Comparison of ENCODE assay signal across 8 cellular contexts in the genomic region with DNA sequence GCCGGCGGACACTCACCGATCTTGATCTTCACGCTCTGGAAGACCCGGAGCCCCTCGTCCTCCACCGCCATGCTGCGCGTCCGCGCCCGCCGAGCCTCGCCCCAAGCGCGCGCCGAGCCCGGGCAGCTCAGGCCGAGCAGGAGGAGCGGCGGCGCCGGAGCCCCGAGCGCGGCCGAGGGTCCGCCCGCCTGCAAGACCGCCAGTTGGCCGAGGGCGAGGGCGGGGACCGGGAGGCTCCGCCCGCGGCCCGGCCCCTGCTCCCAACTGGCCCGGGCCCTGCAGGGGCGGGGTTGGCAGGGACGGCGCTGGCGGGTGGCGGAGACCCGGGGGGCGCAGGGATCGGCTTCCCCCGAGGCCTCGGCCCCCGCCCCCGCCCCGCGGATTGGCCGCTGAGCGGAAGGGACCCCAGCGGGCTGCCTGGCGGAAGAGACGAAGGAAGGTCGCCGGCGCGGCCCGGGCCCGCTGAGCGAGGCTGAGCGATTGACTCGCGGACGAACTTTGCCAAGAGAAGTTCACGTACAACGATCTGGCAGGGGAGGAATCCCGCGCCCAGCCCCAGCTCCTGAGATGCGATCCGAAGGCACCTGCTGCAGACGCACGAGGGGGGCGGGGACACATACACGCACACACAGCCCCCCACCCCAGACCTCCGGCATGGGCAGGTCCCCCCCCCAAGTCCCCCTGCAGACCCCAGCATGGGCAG. TPM values are rescaled to one million over a fixed set of nuclear protein-coding genes. Genes with fewer than 3 reads are reported as not detected.
DNase-seq lines count a peak whose midpoint lies in the region; ATAC-seq and TF ChIP-seq lines count a peak whose summit lies in the region.

RASA3 (minus strand) TSS at position 205 of the 703 bp plus-strand sequence; CDS start at position 71, 134 bp downstream.

- BruUV-seq in Caco-2 (replicated peaks; lab: Mats Ljungman, UMichigan) (no TSS peak), PC-9 (replicated peaks; lab: Mats Ljungman, UMichigan) (no TSS peak)

- peak within 1 kb of the TSS; percentile 74 for H3K4me3 Mint-ChIP-seq in Caco-2 (ENCODE audit: unreplicated experiment)
- peak within 1 kb of the TSS; percentile 97 for H3K4me3 Mint-ChIP-seq in activated naive CD4-positive, alpha-beta T cell treated with anti-CD3 and anti-CD28 coated beads for 36 hours
- peak within 1 kb of the TSS; percentile 94 to 100 (median 98) for H3K4me3 Mint-ChIP-seq in naive thymus-derived CD8-positive, alpha-beta T cell

- H3K27me3 ChIP-seq in Caco-2 (replicated peaks; ENCODE audit: control insufficient read depth, insufficient read depth, low read length), result 0 out of 2 replicates have a peak, but pooled peaks cover 1% of the 10 kb centered on the region
- no peaks in the 10 kb centered on the region for H3K27me3 ChIP-seq in PC-9 (ENCODE audit: insufficient read depth, low read depth)
- no peaks in the 10 kb centered on the region for H3K27me3 ChIP-seq in upper lobe of right lung

- TF ChIP-seq CTCF in Caco-2 (IDR thresholded peaks at IDR 0.05; ENCODE audit: insufficient read depth in 1 of 2, low read depth in 1 of 2, low read length in 1 of 2, severe bottlenecking in 1 of 2, unreplicated experiment in 1 of 2) (no peak), PC-9 (conservative IDR thresholded peaks at IDR 0.05) (no peak), foreskin fibroblast (IDR thresholded peaks at IDR 0.05; ENCODE audit: low read depth, low read length) (no peak), upper lobe of right lung (IDR thresholded peaks at IDR 0.05) (no peak)

- POLR2A ChIA-PET in Caco-2 (lab: Charles Lee) (no interaction called here), PC-9 (lab: Charles Lee; ENCODE audit: unreplicated experiment) (no interaction called here)
- POLR2A ChIA-PET in naive thymus-derived CD8-positive, alpha-beta T cell (lab: Charles Lee), result interaction anchor here (1.0 to 13.0 kb wide), 12 partner anchors 8 to 94 kb away, joined by 3 to 207 read pairs (median 16); no protein-coding TSS in a partner anchor

- no peaks in the 10 kb centered on the region for H3K4me1 Mint-ChIP-seq in Caco-2 (ENCODE audit: low read depth, unreplicated experiment)
- peaks cover 29% of the 10 kb centered on the region for H3K4me1 Mint-ChIP-seq in activated naive CD4-positive, alpha-beta T cell treated with anti-CD3 and anti-CD28 coated beads for 36 hours (ENCODE audit: low read depth)
- peaks cover 37 to 67% (median 58%) of the 10 kb centered on the region in 4 donors for H3K4me1 Mint-ChIP-seq in naive thymus-derived CD8-positive, alpha-beta T cell

- no peaks in the 10 kb centered on the region for H4K20me1 ChIP-seq in PC-9 (ENCODE audit: insufficient read depth)

- DNase-seq in Caco-2, result peak; percentile 67 to 84
- peak; percentile 49 to 76 for DNase-seq in PC-9
- DNase-seq in activated naive CD4-positive, alpha-beta T cell treated with anti-CD3 and anti-CD28 coated beads for 36 hours, result peak; percentile 55
- peak; percentile 82 to 93 for DNase-seq in foreskin fibroblast
- peak; percentile 45 to 77 (median 62) for DNase-seq in naive thymus-derived CD8-positive, alpha-beta T cell
- DNase-seq in upper lobe of right lung, result peak; percentile 86

- H3K27me3 Mint-ChIP-seq in Caco-2 (ENCODE audit: insufficient read depth, unreplicated experiment), result peaks cover 10% of the 10 kb centered on the region
- no peaks in the 10 kb centered on the region for H3K27me3 Mint-ChIP-seq in activated naive CD4-positive, alpha-beta T cell treated with anti-CD3 and anti-CD28 coated beads for 36 hours (ENCODE audit: low read depth)
- H3K27me3 Mint-ChIP-seq in naive thymus-derived CD8-positive, alpha-beta T cell, result peaks cover 0 to 2% (median 0%) of the 10 kb centered on the region in 5 donors

- H3K9me3 ChIP-seq in Caco-2 (no peaks in the 10 kb centered on the region), PC-9 (ENCODE audit: insufficient read depth, low read depth) (no peaks in the 10 kb centered on the region), upper lobe of right lung (no peaks in the 10 kb centered on the region)

- no peaks in the 10 kb centered on the region for H3K9me2 ChIP-seq in PC-9 (ENCODE audit: insufficient read depth)

- H3K9me3 Mint-ChIP-seq in Caco-2 (ENCODE audit: unreplicated experiment), result no peaks in the 10 kb centered on the region
- H3K9me3 Mint-ChIP-seq in activated naive CD4-positive, alpha-beta T cell treated with anti-CD3 and anti-CD28 coated beads for 36 hours, result no peaks in the 10 kb centered on the region
- H3K9me3 Mint-ChIP-seq in naive thymus-derived CD8-positive, alpha-beta T cell, result peaks cover 0 to 3% (median 0%) of the 10 kb centered on the region in 9 donors

- peak within 1 kb of the TSS; percentile 81 for H2AFZ ChIP-seq in PC-9

- H3K36me3 ChIP-seq in Caco-2 (ENCODE audit: control insufficient read depth, insufficient read depth, low read length) (no peaks in the 10 kb centered on the region), PC-9 (ENCODE audit: low read depth) (no peaks in the 10 kb centered on the region), upper lobe of right lung (no peaks in the 10 kb centered on the region)

- H3F3A ChIP-seq in PC-9 (ENCODE audit: insufficient read depth, low read depth), result peaks cover 13% of the 10 kb centered on the region; the same call in 1 of the 2 replicates

- H3K4me1 ChIP-seq in Caco-2, result peaks cover 7% of the 10 kb centered on the region
- H3K4me1 ChIP-seq in PC-9 (replicated peaks; ENCODE audit: insufficient read depth), result peaks cover 16% of the 10 kb centered on the region
- peaks cover 32% of the 10 kb centered on the region for H3K4me1 ChIP-seq in upper lobe of right lung

- peak; percentile 62 for ATAC-seq in GM19452 (IDR thresholded peaks at IDR 0.05; ENCODE audit: unreplicated experiment)
- ATAC-seq in HG03520 (IDR thresholded peaks at IDR 0.05; ENCODE audit: unreplicated experiment), result peak; percentile 52
- ATAC-seq in naive thymus-derived CD8-positive, alpha-beta T cell, result peak; percentile 27 to 40
- ATAC-seq in upper lobe of right lung, result peak; percentile 87

- H3K27ac Mint-ChIP-seq in Caco-2 (ENCODE audit: unreplicated experiment), result no peak within 1 kb of the TSS
- H3K27ac Mint-ChIP-seq in activated naive CD4-positive, alpha-beta T cell treated with anti-CD3 and anti-CD28 coated beads for 36 hours, result peak within 1 kb of the TSS; percentile 93
- H3K27ac Mint-ChIP-seq in naive thymus-derived CD8-positive, alpha-beta T cell, result peak within 1 kb of the TSS; percentile 88 to 100 (median 98)

- H3K4me3 ChIP-seq in Caco-2 (ENCODE audit: low read depth, low read length) (peak within 1 kb of the TSS; percentile 77), PC-9 (peak within 1 kb of the TSS; percentile 78), foreskin fibroblast (ENCODE audit: low read depth in 1 of 2, low read length in 2 of 2) (peak within 1 kb of the TSS; percentile 92 to 98), upper lobe of right lung (peak within 1 kb of the TSS; percentile 83)

- intact Hi-C loops in Caco-2 (cut with micrococcal nuclease; ENCODE audit: unreplicated experiment), result no loop called here
- intact Hi-C loops in PC-9 (cut with micrococcal nuclease; ENCODE audit: unreplicated experiment), result loop anchor here (5.0 kb wide), 1 partner anchor 160 kb away; the partner anchor contains the start of gene C13orf46
- intact Hi-C loops in activated naive CD4-positive, alpha-beta T cell treated with anti-CD3 and anti-CD28 coated beads for 36 hours (cut with micrococcal nuclease), result no loop called here
- intact Hi-C loops in upper lobe of right lung (cut with DNase I), result no loop called here

- no peak within 1 kb of the TSS for H3K27ac ChIP-seq in PC-9
- H3K27ac ChIP-seq in upper lobe of right lung, result peak within 1 kb of the TSS; percentile 81

- peaks cover 21% of the 10 kb centered on the region for H3K79me2 ChIP-seq in PC-9 (ENCODE audit: low read depth)

- CTCF ChIA-PET in Caco-2 (lab: Charles Lee) (no interaction called here), PC-9 (lab: Charles Lee) (no interaction called here)
- CTCF ChIA-PET in activated naive CD4-positive, alpha-beta T cell treated with anti-CD3 and anti-CD28 coated beads for 36 hours (lab: Charles Lee), result interaction anchor here (0.6 to 1.5 kb wide), 2 partner anchors 8 to 11 kb away, joined by 3 read pairs; no protein-coding TSS in a partner anchor

- peak within 1 kb of the TSS; percentile 96 for H3K4me2 ChIP-seq in PC-9

- no peaks in the 10 kb centered on the region for H3K36me3 Mint-ChIP-seq in Caco-2 (ENCODE audit: insufficient read depth, unreplicated experiment)
- H3K36me3 Mint-ChIP-seq in activated naive CD4-positive, alpha-beta T cell treated with anti-CD3 and anti-CD28 coated beads for 36 hours (ENCODE audit: low read depth), result peaks cover 19% of the 10 kb centered on the region
- peaks cover 11 to 14% (median 13%) of the 10 kb centered on the region in 3 donors for H3K36me3 Mint-ChIP-seq in naive thymus-derived CD8-positive, alpha-beta T cell

RNA-seq across cellular contexts. Expression of gene RASA3, which starts in this region (rescaled TPM):
- total RNA-seq in Caco-2 (2022), result 0.88 and 0.95 TPM in 2 replicates
- total RNA-seq in PC-9 (2021), result 9.7 and 10.0 TPM in 2 replicates
- 10 to 100 TPM; 48.3 to 48.8 TPM for total RNA-seq in activated naive CD4-positive, alpha-beta T cell treated with anti-CD3 and anti-CD28 coated beads for 36 hours
- 100 to 1,000 TPM; 194 to 196 TPM for total RNA-seq in naive thymus-derived CD8-positive, alpha-beta T cell
- 100 to 1,000 TPM in 2 of 3 donors, 10 to 100 TPM in 1; 62.2 to 169 (median 105) TPM for polyA plus RNA-seq in naive thymus-derived CD8-positive, alpha-beta T cell
- total RNA-seq in upper lobe of right lung, result 17.3 TPM

Comparison
In these comparisons a context has a peak if more than half of its experiments do, and no peak if none do; other contexts are left out.
1. Peak in DNase-seq and H3K4me3 ChIP-seq in Caco-2; RNA of the gene not detected or under 1 TPM.
2. ATAC-seq: peak in every context shown above with its lines; median percentile 87 in upper lobe of right lung; 62 in GM19452; 52 in HG03520; 34 in naive thymus-derived CD8-positive, alpha-beta T cell.